13 cellular contexts compared by ENCODE assay signal in genomic region chr1:208997726-208998312, GRCh38.
DNase-seq lines count a peak whose midpoint lies in the region; ATAC-seq and TF ChIP-seq lines count a peak whose summit lies in the region.
"Had no signal": no experiment of that assay in that cellular context is flagged by ENCODE, and none has a peak within 500 bp of the region (broad histone marks: within the 10 kb centered on the region; RNA-seq: fewer than 3 reads in every experiment).

No MANE protein-coding gene starts in this region.

- H3K4me3 ChIP-seq in GM12875 (ENCODE audit: low read depth, low read length), result no peak overlapping the region
- H3K4me3 ChIP-seq in WERI-Rb-1 (ENCODE audit: low read depth, low read length), result no peak overlapping the region
- no peak overlapping the region for H3K4me3 ChIP-seq in psoas muscle
- H3K4me3 ChIP-seq: left lung, sigmoid colon had no signal

- intact Hi-C loops in psoas muscle (cut with DNase I), result no loop called here

- WGBS in psoas muscle, 3 donors, result 88 to 94% (median 91%) methylated on average over 2 of the region's 2 CpGs

- TF ChIP-seq CTCF in AG09319 (IDR thresholded peaks at IDR 0.05; ENCODE audit: low read depth, low read length) (peak; percentile 43), GM12875 (IDR thresholded peaks at IDR 0.05; ENCODE audit: borderline replicate concordance, insufficient read depth, low read depth, low read length) (0 out of 2 replicates have a peak, but pooled peaks have one; percentile 22), WERI-Rb-1 (IDR thresholded peaks at IDR 0.05; ENCODE audit: low read depth, low read length) (peak; percentile 21; the same call in 1 of the 2 replicates), psoas muscle (IDR thresholded peaks at IDR 0.05) (no peak)

- H3K9me3 ChIP-seq in WERI-Rb-1 (ENCODE audit: severe bottlenecking) (no peaks in the 10 kb centered on the region), psoas muscle (no peaks in the 10 kb centered on the region)
- H3K9me3 ChIP-seq: sigmoid colon had no signal

- H3K27ac ChIP-seq in WERI-Rb-1 (no peak overlapping the region), psoas muscle (no peak overlapping the region)
- H3K27ac ChIP-seq: left lung, sigmoid colon had no signal

- no peaks in the 10 kb centered on the region for H3K36me3 ChIP-seq in WERI-Rb-1
- H3K36me3 ChIP-seq in psoas muscle (ENCODE audit: insufficient read depth in 1 of 2, low read depth in 1 of 2), result no peaks in the 10 kb centered on the region
- H3K36me3 ChIP-seq: left lung, sigmoid colon had no signal

- H3K27me3 ChIP-seq in WERI-Rb-1 (ENCODE audit: insufficient read depth, low read depth, severe bottlenecking), result no peaks in the 10 kb centered on the region
- no peaks in the 10 kb centered on the region for H3K27me3 ChIP-seq in psoas muscle (ENCODE audit: insufficient read depth in 3 of 3, low read length in 2 of 3)
- H3K27me3 ChIP-seq: left lung, sigmoid colon had no signal

- H3K4me1 ChIP-seq in psoas muscle, result no peaks in the 10 kb centered on the region
- H3K4me1 ChIP-seq: left lung, sigmoid colon had no signal

- no peak for ATAC-seq in stimulated activated naive CD8-positive, alpha-beta T cell treated with anti-CD3 and anti-CD28 coated beads, Interleukin-15, Interleukin-2, amounts not matched to agents 100 U/mL and 50 U/mL, for 24 hours
- ATAC-seq in psoas muscle (no peak), HG02970 (IDR thresholded peaks at IDR 0.05; ENCODE audit: low FRiP score, unreplicated experiment) (no peak), HG03457 (IDR thresholded peaks at IDR 0.05; ENCODE audit: unreplicated experiment) (no peak)
- ATAC-seq: left lung had no signal

- DNase-seq in AG09319 (ENCODE audit: extremely low read depth, low read depth) (no peak), WERI-Rb-1 (no peak), iPS-NIHi11 (ENCODE audit: low spot score) (peak; percentile 17), psoas muscle (no peak)
- no peak for DNase-seq in stimulated activated naive CD8-positive, alpha-beta T cell treated with anti-CD3 and anti-CD28 coated beads, Interleukin-15, Interleukin-2, amounts not matched to agents 100 U/mL and 50 U/mL, for 24 hours
- DNase-seq: DMS79 treated with DMSO at 0.1 percent for 48 hours; left lung; NCI-H510A treated with DMSO at 0.1 percent for 48 hours; sigmoid colon; stimulated activated CD8-positive, alpha-beta memory T cell treated with anti-CD3 and anti-CD28 coated beads, Interleukin-4, amount 100 ng/mL, for 48 hours had no signal
